In genomic region chr2:135052042-135052876, GRCh38 we compare ENCODE assay signal across 8 cellular contexts. TPM values are rescaled to one million over a fixed set of nuclear protein-coding genes. Genes with fewer than 3 reads are reported as not detected.
DNase-seq lines count a peak whose midpoint lies in the region; ATAC-seq and TF ChIP-seq lines count a peak whose summit lies in the region.

TSS of gene RAB3GAP1 (plus strand) at chr2:135052292. CDS start at chr2:135052308, 16 bp downstream.

- H3K36me3 Mint-ChIP-seq in chondrocyte (ENCODE audit: low read depth), result peaks cover 1% of the 10 kb centered on the region

- ATAC-seq in GM19035 (IDR thresholded peaks at IDR 0.05; ENCODE audit: unreplicated experiment) (peak; percentile 85), HG03342 (IDR thresholded peaks at IDR 0.05; ENCODE audit: unreplicated experiment) (peak; percentile 83)

- TF ChIP-seq CTCF in AG10803 (conservative IDR thresholded peaks at IDR 0.05; ENCODE audit: low read length), result no peak
- TF ChIP-seq CTCF in chondrocyte (IDR thresholded peaks at IDR 0.05), result peak; percentile 31

- DNase-seq in AG10803 (ENCODE audit: low read depth) (peak; percentile 84), NCI-H510A treated with DMSO at 0.1 percent for 48 hours (lab: John Stamatoyannopoulos, UW) (peak; percentile 82), chondrocyte (ENCODE audit: low spot score) (no peak), kidney glomerular epithelial cell (lab: John Stamatoyannopoulos, UW) (peak; percentile 90)
- peak; percentile 77 to 79 for DNase-seq in activated CD4-positive, alpha-beta T cell treated with anti-CD3 and anti-CD28 coated beads for 24 hours (ENCODE audit: low read depth in 2 of 2)
- DNase-seq in stimulated activated CD4-positive, alpha-beta T cell treated with anti-CD3 and anti-CD28 coated beads, Interleukin-15, amount 100 ng/mL, for 48 hours (ENCODE audit: low read depth in 2 of 2), result peak; percentile 85 to 88

- H3K9me3 Mint-ChIP-seq in chondrocyte (ENCODE audit: low read depth), result no peaks in the 10 kb centered on the region

- H3K4me3 Mint-ChIP-seq in chondrocyte (ENCODE audit: unreplicated experiment), result peak within 1 kb of the TSS; percentile 90

- peaks cover 38% of the 10 kb centered on the region for H3K4me1 Mint-ChIP-seq in chondrocyte (ENCODE audit: low read depth)

- H3K4me3 ChIP-seq in AG10803 (ENCODE audit: low read length), result peak within 1 kb of the TSS; percentile 99

- H3K27ac Mint-ChIP-seq in chondrocyte (ENCODE audit: unreplicated experiment), result peak within 1 kb of the TSS; percentile 98

- no peaks in the 10 kb centered on the region for H3K27me3 Mint-ChIP-seq in chondrocyte (ENCODE audit: low read depth)

RNA-seq across cellular contexts. Expression of gene RAB3GAP1, which starts in this region (rescaled TPM):
- total RNA-seq in chondrocyte, result 47.2 to 50.4 TPM (median 48.7 TPM) in 3 replicates
